In genomic region chr14:49961270-49962222, GRCh38 we compare ENCODE assay signal across 11 cellular contexts.
DNase-seq lines count a peak whose midpoint lies in the region; ATAC-seq and TF ChIP-seq lines count a peak whose summit lies in the region.
"Had no signal": no experiment of that assay in that cellular context is flagged by ENCODE, and none has a peak within 500 bp of the region (broad histone marks: within the 10 kb centered on the region; RNA-seq: fewer than 3 reads in every experiment).

No MANE protein-coding gene starts in this region.

- H3K36me3 ChIP-seq in breast epithelium (no peaks in the 10 kb centered on the region), transverse colon (no peaks in the 10 kb centered on the region), thyroid gland (no peaks in the 10 kb centered on the region)

- H3K36me3 Mint-ChIP-seq in activated naive CD4-positive, alpha-beta T cell treated with anti-CD3 and anti-CD28 coated beads for 36 hours (ENCODE audit: low read depth): no peaks in the 10 kb centered on the region
- no peaks in the 10 kb centered on the region for H3K36me3 Mint-ChIP-seq in activated naive CD4-positive, alpha-beta T cell treated with anti-CD3 and anti-CD28 coated beads, Interleukin-2, amount 10 ng/mL, durations not matched to agents 7 days and 5 days
- H3K36me3 Mint-ChIP-seq: CD8-positive, alpha-beta memory T cell had no signal

- H3K4me3 Mint-ChIP-seq in activated naive CD4-positive, alpha-beta T cell treated with anti-CD3 and anti-CD28 coated beads for 36 hours: no peak overlapping the region
- H3K4me3 Mint-ChIP-seq in activated naive CD4-positive, alpha-beta T cell treated with anti-CD3 and anti-CD28 coated beads, Interleukin-2, amount 10 ng/mL, durations not matched to agents 7 days and 5 days: no peak overlapping the region
- H3K4me3 Mint-ChIP-seq: CD8-positive, alpha-beta memory T cell had no signal

- peak; percentile 45 for DNase-seq in activated naive CD4-positive, alpha-beta T cell treated with anti-CD3 and anti-CD28 coated beads for 36 hours
- DNase-seq in activated naive CD4-positive, alpha-beta T cell treated with anti-CD3 and anti-CD28 coated beads, Interleukin-2, amount 10 ng/mL, durations not matched to agents 7 days and 5 days: no peak
- DNase-seq in breast epithelium (ENCODE audit: low spot score in 2 of 2) (no peak), transverse colon (no peak), thyroid gland (no peak), posterior cingulate gyrus (no peak)
- DNase-seq in activated CD4-positive, CD25-positive, alpha-beta regulatory T cell (lab: John Stamatoyannopoulos, UW): no peak
- DNase-seq: CD8-positive, alpha-beta memory T cell; NCI-H1105 had no signal

- H3K4me3 ChIP-seq in breast epithelium (no peak overlapping the region), transverse colon (no peak overlapping the region), thyroid gland (replicated peaks in 1 of 3) (no peak overlapping the region)

- ATAC-seq in HG03108 (IDR thresholded peaks at IDR 0.05; ENCODE audit: unreplicated experiment): peak; percentile 33
- ATAC-seq: left lobe of liver had no signal

- H3K27ac ChIP-seq in breast epithelium (peak overlapping the region; percentile 59 to 84), transverse colon (peak overlapping the region; percentile 57 to 69 (median 60)), thyroid gland (peak overlapping the region in 1 of 3 donors; percentile 69)

- no peaks in the 10 kb centered on the region for H3K9me3 Mint-ChIP-seq in activated naive CD4-positive, alpha-beta T cell treated with anti-CD3 and anti-CD28 coated beads for 36 hours
- H3K9me3 Mint-ChIP-seq in activated naive CD4-positive, alpha-beta T cell treated with anti-CD3 and anti-CD28 coated beads, Interleukin-2, amount 10 ng/mL, durations not matched to agents 7 days and 5 days: no peaks in the 10 kb centered on the region
- H3K9me3 Mint-ChIP-seq: CD8-positive, alpha-beta memory T cell had no signal

- CTCF ChIA-PET in activated naive CD4-positive, alpha-beta T cell treated with anti-CD3 and anti-CD28 coated beads for 36 hours (lab: Charles Lee): interaction anchor here (1.5 to 2.6 kb wide), 2 partner anchors 11 to 13 kb away, joined by 3 to 12 read pairs; no protein-coding TSS in a partner anchor
- CTCF ChIA-PET in activated naive CD4-positive, alpha-beta T cell treated with anti-CD3 and anti-CD28 coated beads, Interleukin-2, amount 10 ng/mL, durations not matched to agents 7 days and 5 days (lab: Charles Lee): interaction anchor here (0.7 to 1.0 kb wide), 4 partner anchors 8 to 44 kb away, joined by 3 to 4 read pairs (median 3); no protein-coding TSS in a partner anchor

- WGBS in transverse colon (ENCODE audit: low coverage in 1 of 2), 2 donors: 82 to 85% methylated on average over 7 to 13 of the region's 13 CpGs
- WGBS in thyroid gland, 2 donors: 96 to 97% methylated on average over 13 of the region's 13 CpGs

- TF ChIP-seq CTCF in breast epithelium (IDR thresholded peaks at IDR 0.05) (no peak), transverse colon (IDR thresholded peaks at IDR 0.05) (no peak), thyroid gland (IDR thresholded peaks at IDR 0.05) (no peak)

- peak overlapping the region; percentile 31 for H3K27ac Mint-ChIP-seq in activated naive CD4-positive, alpha-beta T cell treated with anti-CD3 and anti-CD28 coated beads for 36 hours
- no peak overlapping the region for H3K27ac Mint-ChIP-seq in activated naive CD4-positive, alpha-beta T cell treated with anti-CD3 and anti-CD28 coated beads, Interleukin-2, amount 10 ng/mL, durations not matched to agents 7 days and 5 days

- H3K4me1 Mint-ChIP-seq in activated naive CD4-positive, alpha-beta T cell treated with anti-CD3 and anti-CD28 coated beads for 36 hours (ENCODE audit: low read depth): peaks cover 41% of the 10 kb centered on the region
- peaks cover 55% of the 10 kb centered on the region for H3K4me1 Mint-ChIP-seq in activated naive CD4-positive, alpha-beta T cell treated with anti-CD3 and anti-CD28 coated beads, Interleukin-2, amount 10 ng/mL, durations not matched to agents 7 days and 5 days

- TF ChIP-seq POLR2A in breast epithelium (IDR thresholded peaks at IDR 0.05) (no peak), transverse colon (IDR thresholded peaks at IDR 0.05) (no peak), thyroid gland (IDR thresholded peaks at IDR 0.05) (no peak)

- intact Hi-C loops in activated naive CD4-positive, alpha-beta T cell treated with anti-CD3 and anti-CD28 coated beads for 36 hours (cut with micrococcal nuclease): loop anchor here (1.0 kb wide), 4 partner anchors 10 to 77 kb away; no protein-coding TSS in a partner anchor
- intact Hi-C loops in breast epithelium (cut with DNase I; ENCODE audit: low total_unique reads) (loop anchor here (5.0 kb wide), 1 partner anchor 511 kb away; no protein-coding TSS in a partner anchor), transverse colon (cut with DNase I; ENCODE audit: low total_unique reads) (no loop called here), thyroid gland (cut with DNase I) (no loop called here), posterior cingulate gyrus (cut with DNase I) (loop anchor here (10.0 kb wide), 1 partner anchor 123 kb away; no protein-coding TSS in a partner anchor)

- in situ Hi-C loops in transverse colon (cut with MboI; ENCODE audit: low pct_ligation_motif_present in 1 of 4, low pct_unique_long_range_greater_than_20kb in 1 of 4, low sequenced_read_pairs in 3 of 4): no loop called here

- H3K27me3 ChIP-seq in breast epithelium: no peaks in the 10 kb centered on the region
- H3K27me3 ChIP-seq in transverse colon: no peaks in the 10 kb centered on the region
- no peaks in the 10 kb centered on the region for H3K27me3 ChIP-seq in thyroid gland

- H3K4me1 ChIP-seq in breast epithelium (peaks cover 0 to 12% of the 10 kb centered on the region in 2 donors), transverse colon (peaks cover 6 to 54% (median 15%) of the 10 kb centered on the region in 4 donors), thyroid gland (peaks cover 6 to 20% of the 10 kb centered on the region in 2 donors)

- TF ChIP-seq EP300 in transverse colon (IDR thresholded peaks at IDR 0.05; ENCODE audit: low read depth): no peak

- H3K9me3 ChIP-seq in breast epithelium (no peaks in the 10 kb centered on the region), transverse colon (no peaks in the 10 kb centered on the region), thyroid gland (no peaks in the 10 kb centered on the region)

- no peaks in the 10 kb centered on the region for H3K27me3 Mint-ChIP-seq in activated naive CD4-positive, alpha-beta T cell treated with anti-CD3 and anti-CD28 coated beads for 36 hours (ENCODE audit: low read depth)
- no peaks in the 10 kb centered on the region for H3K27me3 Mint-ChIP-seq in activated naive CD4-positive, alpha-beta T cell treated with anti-CD3 and anti-CD28 coated beads, Interleukin-2, amount 10 ng/mL, durations not matched to agents 7 days and 5 days

Comparison
In these comparisons a context has a peak if more than half of its experiments do, and no peak if none do; other contexts are left out.
1. intact Hi-C loops: an anchor here in activated naive CD4-positive, alpha-beta T cell treated with anti-CD3 and anti-CD28 coated beads for 36 hours (1.0 kb wide), breast epithelium (5.0 kb wide) and posterior cingulate gyrus (10.0 kb wide); none called in transverse colon and thyroid gland.